In the genomic region with DNA sequence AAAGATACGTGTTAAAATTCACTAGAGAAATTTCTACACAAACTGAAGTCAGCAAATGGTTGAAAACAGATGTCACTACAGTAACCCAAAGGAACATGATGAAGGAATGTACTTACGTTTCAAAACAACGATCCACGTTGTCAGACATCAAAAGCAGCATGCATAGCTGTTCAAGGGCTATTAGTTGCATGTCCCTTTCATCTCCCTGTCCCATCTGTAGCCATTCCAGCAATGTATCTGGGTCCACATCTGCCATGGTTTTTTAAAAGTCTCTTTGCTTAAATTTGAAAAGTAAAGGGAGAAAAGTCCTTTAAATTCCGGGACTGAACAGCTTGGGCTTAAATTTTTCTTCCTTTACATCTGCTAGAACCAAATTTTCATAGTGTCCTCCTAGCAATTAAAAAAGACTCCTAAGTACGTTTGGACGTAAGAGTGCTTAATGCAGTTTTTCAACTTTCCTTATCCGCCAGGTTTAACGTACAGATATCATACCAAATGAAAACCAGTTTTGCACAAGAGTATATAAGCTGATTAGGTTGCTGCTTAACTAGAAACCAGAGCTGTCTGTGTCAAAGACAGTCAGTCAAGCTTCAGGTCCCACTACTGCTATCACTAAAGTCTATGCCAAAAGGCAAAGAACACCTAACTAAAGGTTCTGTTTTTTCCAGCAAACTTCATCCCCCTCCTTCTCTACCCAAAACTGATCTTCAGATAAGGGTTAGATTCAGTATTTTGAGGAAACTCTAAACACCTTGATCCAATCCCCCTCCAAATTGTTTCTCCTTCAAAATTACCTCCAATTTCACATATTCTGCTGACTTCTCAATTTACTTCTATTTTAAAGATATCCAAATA, we compare ENCODE assay signal across 8 cellular contexts.
A peak's percentile ranks its signal among the peaks of the same experiment; 100 is the strongest.
DNase-seq lines count a peak whose midpoint lies in the region; ATAC-seq lines count a peak whose summit lies in the region.

No MANE protein-coding gene starts in this region.

- DNase-seq in NCI-H1092 treated with DMSO at 0.1 percent for 48 hours (lab: John Stamatoyannopoulos, UW), result peak; percentile 38
- DNase-seq in NCI-H1092 (lab: John Stamatoyannopoulos, UW), result no peak
- DNase-seq in NAMALWA (ENCODE audit: low spot score), result peak; percentile 63
- peak; percentile 84 for DNase-seq in adipocyte (ENCODE audit: low read depth)
- DNase-seq in inferior parietal cortex (ENCODE audit: extremely low spot score), result peak; percentile 21
- DNase-seq in stimulated activated naive B cell treated with anti-CD40 and anti-IgM and Interleukin-4, amounts not matched to agents 10 μg/mL and 1 μg/mL and 100 μg/mL, for 72 hours, result no peak
- no peak for DNase-seq in activated effector memory CD4-positive, alpha-beta T cell treated with Interleukin-2 at 50 U/mL for 16 hours

- H3K36me3 Mint-ChIP-seq in stimulated activated naive B cell treated with anti-CD40 and anti-IgM and Interleukin-4, amounts not matched to agents 10 μg/mL and 1 μg/mL and 100 μg/mL, for 72 hours, result peaks cover 12 to 28% of the 10 kb centered on the region in 2 donors

- H3K27ac Mint-ChIP-seq in stimulated activated naive B cell treated with anti-CD40 and anti-IgM and Interleukin-4, amounts not matched to agents 10 μg/mL and 1 μg/mL and 100 μg/mL, for 72 hours, result peak overlapping the region; percentile 71

- H3K27me3 ChIP-seq in adipocyte (replicated peaks; ENCODE audit: control insufficient read depth, insufficient read depth, low read length), result no peaks in the 10 kb centered on the region

- H3K36me3 ChIP-seq in adipocyte (ENCODE audit: control insufficient read depth, insufficient read depth, low read length, severe bottlenecking), result peaks cover 21% of the 10 kb centered on the region

- peaks cover 19% of the 10 kb centered on the region for H3K4me1 ChIP-seq in adipocyte (ENCODE audit: control insufficient read depth, insufficient read depth, low read length)

- ATAC-seq in stimulated activated naive B cell treated with anti-CD40 and anti-IgM and Interleukin-4, amounts not matched to agents 10 μg/mL and 1 μg/mL and 100 μg/mL, for 72 hours (replicated peaks), result no peak
- no peak for ATAC-seq in HG03457 (IDR thresholded peaks at IDR 0.05; ENCODE audit: unreplicated experiment)

- peak overlapping the region; percentile 99 for H3K9ac ChIP-seq in adipocyte (ENCODE audit: low read length)

- H3K4me3 ChIP-seq in adipocyte (ENCODE audit: low read length), result peak overlapping the region; percentile 88

- H3K9me3 Mint-ChIP-seq in stimulated activated naive B cell treated with anti-CD40 and anti-IgM and Interleukin-4, amounts not matched to agents 10 μg/mL and 1 μg/mL and 100 μg/mL, for 72 hours, result no peaks in the 10 kb centered on the region

- no peaks in the 10 kb centered on the region for H3K27me3 Mint-ChIP-seq in stimulated activated naive B cell treated with anti-CD40 and anti-IgM and Interleukin-4, amounts not matched to agents 10 μg/mL and 1 μg/mL and 100 μg/mL, for 72 hours

- peak overlapping the region; percentile 92 to 95 for H3K4me3 Mint-ChIP-seq in stimulated activated naive B cell treated with anti-CD40 and anti-IgM and Interleukin-4, amounts not matched to agents 10 μg/mL and 1 μg/mL and 100 μg/mL, for 72 hours

- peaks cover 19 to 42% of the 10 kb centered on the region in 2 donors for H3K4me1 Mint-ChIP-seq in stimulated activated naive B cell treated with anti-CD40 and anti-IgM and Interleukin-4, amounts not matched to agents 10 μg/mL and 1 μg/mL and 100 μg/mL, for 72 hours

- H3K9me3 ChIP-seq in adipocyte (ENCODE audit: control insufficient read depth, low read length), result no peaks in the 10 kb centered on the region

Comparison
In these comparisons a context has a peak if more than half of its experiments do, and no peak if none do; other contexts are left out.
1. DNase-seq: peak in NCI-H1092 treated with DMSO at 0.1 percent for 48 hours (single experiment), NAMALWA (single experiment), adipocyte (single experiment) and inferior parietal cortex (single experiment); none in NCI-H1092 (single experiment), stimulated activated naive B cell treated with anti-CD40 and anti-IgM and Interleukin-4, amounts not matched to agents 10 μg/mL and 1 μg/mL and 100 μg/mL, for 72 hours (single experiment) and activated effector memory CD4-positive, alpha-beta T cell treated with Interleukin-2 at 50 U/mL for 16 hours (single experiment).